ENCODE assay signal across 20 cellular contexts in the genomic region with DNA sequence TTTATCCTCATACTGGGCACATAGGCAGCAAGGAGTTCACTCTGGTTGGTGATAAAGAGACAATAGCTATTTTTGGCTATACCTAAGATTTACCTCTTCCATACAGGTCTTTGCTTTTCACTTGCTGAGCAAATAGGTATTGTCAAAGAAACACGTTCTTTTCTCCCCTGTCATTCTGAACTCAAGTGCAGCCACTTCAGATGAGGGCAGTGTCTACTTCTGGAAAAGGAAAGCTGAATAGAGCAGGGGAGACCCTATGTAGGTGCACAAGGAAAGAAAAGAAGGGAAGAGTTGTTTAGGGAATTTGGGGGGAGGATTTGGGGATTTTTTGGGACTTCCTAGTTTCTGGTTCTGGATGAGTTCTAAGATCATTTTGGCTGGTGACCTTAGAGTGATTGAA.
"Had no signal": no experiment of that assay in that cellular context is flagged by ENCODE, and none has a peak within 500 bp of the region (broad histone marks: within the 10 kb centered on the region; RNA-seq: fewer than 3 reads in every experiment).

No MANE protein-coding gene starts in this region.

- H3K9me3 ChIP-seq: heart left ventricle, spleen, testis, transverse colon had no signal

- H3K9me3 Mint-ChIP-seq: naive thymus-derived CD8-positive, alpha-beta T cell; neural crest cell; stimulated activated memory B cell treated with anti-CD40 and anti-IgM and Interleukin-4, amounts not matched to agents 10 μg/mL and 1 μg/mL and 100 μg/mL, for 72 hours; stimulated activated naive CD8-positive, alpha-beta T cell treated with anti-CD3 and anti-CD28 coated beads, Interleukin-15, Interleukin-2, amounts not matched to agents 100 ng/mL and 50 ng/mL, for 24 hours had no signal

- H3K27ac ChIP-seq: heart left ventricle, spleen, testis, transverse colon had no signal

- H3K4me3 ChIP-seq: dorsolateral prefrontal cortex, heart left ventricle, spleen, testis, transverse colon had no signal

- H3K36me3 Mint-ChIP-seq: naive thymus-derived CD8-positive, alpha-beta T cell; stimulated activated memory B cell treated with anti-CD40 and anti-IgM and Interleukin-4, amounts not matched to agents 10 μg/mL and 1 μg/mL and 100 μg/mL, for 72 hours had no signal

- H3K36me3 ChIP-seq: heart left ventricle, spleen, transverse colon had no signal

- ATAC-seq: esophagus mucosa; heart left ventricle; left colon; naive thymus-derived CD8-positive, alpha-beta T cell; sciatic nerve had no signal

- DNase-seq: cortex of kidney; dorsolateral prefrontal cortex; effector memory CD4-positive, alpha-beta T cell; heart left ventricle; hippocampal formation; left colon; mesendoderm; naive thymus-derived CD8-positive, alpha-beta T cell; posterior cingulate gyrus; spleen; stimulated activated CD4-positive, alpha-beta T cell treated with anti-CD3 and anti-CD28 coated beads, Interleukin-15, amount 100 ng/mL, for 24 hours; stimulated activated CD4-positive, alpha-beta T cell treated with anti-CD3 and anti-CD28 coated beads, Interleukin-1b, Interleukin-23, amount 100 ng/mL, for 48 hours; stimulated activated CD4-positive, alpha-beta T cell treated with anti-CD3 and anti-CD28 coated beads, Interleukin-4, amount 100 ng/mL, for 24 hours; testis; transverse colon had no signal

- H3K27ac Mint-ChIP-seq: naive thymus-derived CD8-positive, alpha-beta T cell; stimulated activated memory B cell treated with anti-CD40 and anti-IgM and Interleukin-4, amounts not matched to agents 10 μg/mL and 1 μg/mL and 100 μg/mL, for 72 hours; stimulated activated naive CD8-positive, alpha-beta T cell treated with anti-CD3 and anti-CD28 coated beads, Interleukin-15, Interleukin-2, amounts not matched to agents 100 ng/mL and 50 ng/mL, for 24 hours had no signal

- H3K27me3 ChIP-seq: dorsolateral prefrontal cortex, spleen, testis, transverse colon had no signal

- H3K4me1 ChIP-seq: heart left ventricle, spleen, testis, transverse colon had no signal

- H3K4me3 Mint-ChIP-seq: naive thymus-derived CD8-positive, alpha-beta T cell; neural crest cell; stimulated activated memory B cell treated with anti-CD40 and anti-IgM and Interleukin-4, amounts not matched to agents 10 μg/mL and 1 μg/mL and 100 μg/mL, for 72 hours; stimulated activated naive CD8-positive, alpha-beta T cell treated with anti-CD3 and anti-CD28 coated beads, Interleukin-15, Interleukin-2, amounts not matched to agents 100 ng/mL and 50 ng/mL, for 24 hours had no signal

- H3K4me1 Mint-ChIP-seq: stimulated activated memory B cell treated with anti-CD40 and anti-IgM and Interleukin-4, amounts not matched to agents 10 μg/mL and 1 μg/mL and 100 μg/mL, for 72 hours had no signal
